ENCODE assay signal across 8 cellular contexts in the genomic region with DNA sequence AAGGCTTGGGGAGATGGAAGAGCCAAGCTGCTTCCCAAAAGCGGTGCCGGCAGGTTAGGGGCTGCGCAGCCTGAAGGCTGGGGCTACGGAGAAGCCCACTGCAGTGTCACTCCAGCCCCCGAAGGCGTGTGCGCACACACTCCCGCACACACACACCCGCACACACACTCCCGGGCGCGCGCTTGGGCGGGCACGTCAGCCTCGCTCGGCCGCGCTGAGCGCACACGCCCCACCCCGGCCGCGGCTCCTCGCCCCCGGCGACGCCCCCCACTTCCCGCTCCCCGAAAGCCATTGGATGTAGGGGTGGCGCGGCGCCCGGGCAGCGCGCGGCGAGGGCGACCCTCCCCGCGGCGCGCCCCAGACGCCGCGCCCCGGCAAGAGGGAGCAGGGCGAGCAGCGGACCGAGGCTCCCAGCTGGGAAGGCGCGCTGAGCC.
DNase-seq lines count a peak whose midpoint lies in the region; ATAC-seq lines count a peak whose summit lies in the region.

A gene with protein sequence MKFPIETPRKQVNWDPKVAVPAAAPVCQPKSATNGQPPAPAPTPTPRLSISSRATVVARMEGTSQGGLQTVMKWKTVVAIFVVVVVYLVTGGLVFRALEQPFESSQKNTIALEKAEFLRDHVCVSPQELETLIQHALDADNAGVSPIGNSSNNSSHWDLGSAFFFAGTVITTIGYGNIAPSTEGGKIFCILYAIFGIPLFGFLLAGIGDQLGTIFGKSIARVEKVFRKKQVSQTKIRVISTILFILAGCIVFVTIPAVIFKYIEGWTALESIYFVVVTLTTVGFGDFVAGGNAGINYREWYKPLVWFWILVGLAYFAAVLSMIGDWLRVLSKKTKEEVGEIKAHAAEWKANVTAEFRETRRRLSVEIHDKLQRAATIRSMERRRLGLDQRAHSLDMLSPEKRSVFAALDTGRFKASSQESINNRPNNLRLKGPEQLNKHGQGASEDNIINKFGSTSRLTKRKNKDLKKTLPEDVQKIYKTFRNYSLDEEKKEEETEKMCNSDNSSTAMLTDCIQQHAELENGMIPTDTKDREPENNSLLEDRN (minus strand): TSS at position 184 of the 434 bp plus-strand sequence. CDS start 471 bp downstream, outside the sequence.

- H3K27ac Mint-ChIP-seq in activated naive CD4-positive, alpha-beta T cell treated with anti-CD3 and anti-CD28 coated beads, Interleukin-2, amount 50 U/mL, for 24 hours, result no peak within 1 kb of the TSS
- H3K27ac Mint-ChIP-seq in activated naive CD8-positive, alpha-beta T cell, result no peak within 1 kb of the TSS

- peak; percentile 15 for ATAC-seq in HG02938 (IDR thresholded peaks at IDR 0.05; ENCODE audit: unreplicated experiment)

- DNase-seq in activated naive CD4-positive, alpha-beta T cell treated with Interleukin-2 at 50 U/mL for 16 hours, result no peak
- DNase-seq in left kidney (ENCODE audit: low read depth, low spot score), result peak; percentile 70
- no peak for DNase-seq in dedifferentiated amniotic fluid mesenchymal stem cell (ENCODE audit: extremely low spot score)
- DNase-seq in COLO829 (ENCODE audit: low spot score), result no peak
- DNase-seq in stimulated activated CD4-positive, alpha-beta T cell treated with anti-CD3 and anti-CD28 coated beads, Interleukin-15, amount 100 ng/mL, for 24 hours, result no peak

- no peaks in the 10 kb centered on the region for H3K9me3 Mint-ChIP-seq in activated naive CD4-positive, alpha-beta T cell treated with anti-CD3 and anti-CD28 coated beads, Interleukin-2, amount 50 U/mL, for 24 hours
- no peaks in the 10 kb centered on the region for H3K9me3 Mint-ChIP-seq in activated naive CD8-positive, alpha-beta T cell (ENCODE audit: low read depth)

- H3K36me3 Mint-ChIP-seq in activated naive CD4-positive, alpha-beta T cell treated with anti-CD3 and anti-CD28 coated beads, Interleukin-2, amount 50 U/mL, for 24 hours, result no peaks in the 10 kb centered on the region
- no peaks in the 10 kb centered on the region for H3K36me3 Mint-ChIP-seq in activated naive CD8-positive, alpha-beta T cell

- H3K4me3 Mint-ChIP-seq in activated naive CD4-positive, alpha-beta T cell treated with anti-CD3 and anti-CD28 coated beads, Interleukin-2, amount 50 U/mL, for 24 hours, result peak within 1 kb of the TSS; percentile 62
- peak within 1 kb of the TSS; percentile 68 for H3K4me3 Mint-ChIP-seq in activated naive CD8-positive, alpha-beta T cell

- H3K27me3 Mint-ChIP-seq in activated naive CD4-positive, alpha-beta T cell treated with anti-CD3 and anti-CD28 coated beads, Interleukin-2, amount 50 U/mL, for 24 hours, result peaks cover 36% of the 10 kb centered on the region
- H3K27me3 Mint-ChIP-seq in activated naive CD8-positive, alpha-beta T cell, result peaks cover 40% of the 10 kb centered on the region

- peaks cover 5% of the 10 kb centered on the region for H3K4me1 Mint-ChIP-seq in activated naive CD4-positive, alpha-beta T cell treated with anti-CD3 and anti-CD28 coated beads, Interleukin-2, amount 50 U/mL, for 24 hours
- peaks cover 5% of the 10 kb centered on the region for H3K4me1 Mint-ChIP-seq in activated naive CD8-positive, alpha-beta T cell (ENCODE audit: low read depth)
